ENCODE assay signal across 9 cellular contexts in the genomic region with DNA sequence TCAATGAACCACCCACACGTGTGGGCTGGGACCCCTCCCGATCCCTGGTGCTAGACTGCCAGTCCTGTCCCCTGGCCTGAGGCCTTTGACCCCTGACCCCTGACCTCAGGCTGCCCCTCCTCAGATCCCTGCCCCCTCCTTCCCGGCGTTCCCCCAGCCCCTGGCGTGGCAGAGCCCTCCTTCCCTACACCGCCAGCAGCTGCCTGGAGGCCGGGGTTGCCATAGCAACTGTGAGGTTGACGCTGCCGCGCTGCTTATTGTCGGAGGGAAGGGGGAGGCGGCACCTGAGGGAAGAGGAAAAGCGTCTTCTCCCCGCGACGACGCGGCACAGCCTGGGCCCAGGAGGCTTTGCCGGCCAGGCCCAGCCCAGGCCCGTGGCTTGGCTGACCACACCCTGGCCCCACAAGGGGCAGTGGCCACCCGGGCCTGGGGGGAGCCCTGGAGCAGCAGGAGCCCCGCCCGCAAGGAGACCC. TPM values are rescaled to one million over a fixed set of nuclear protein-coding genes. Genes with fewer than 3 reads are reported as not detected.
DNase-seq lines count a peak whose midpoint lies in the region; ATAC-seq and TF ChIP-seq lines count a peak whose summit lies in the region.
"Had no signal": no experiment of that assay in that cellular context is flagged by ENCODE, and none has a peak within 500 bp of the region (broad histone marks: within the 10 kb centered on the region; RNA-seq: fewer than 3 reads in every experiment).

No MANE protein-coding gene starts in this region.

- H3K27me3 ChIP-seq in adrenal gland (no peaks in the 10 kb centered on the region), iPS DF 6.9 (ENCODE audit: control insufficient read depth, insufficient read depth, low read length) (no peaks in the 10 kb centered on the region), stomach (peaks cover 0 to 10% (median 0%) of the 10 kb centered on the region in 3 donors), esophagus squamous epithelium (no peaks in the 10 kb centered on the region)
- H3K27me3 ChIP-seq: tibial nerve had no signal

- no peaks in the 10 kb centered on the region for H3K36me3 Mint-ChIP-seq in activated CD8-positive, alpha-beta T cell treated with anti-CD3 and anti-CD28 coated beads, Interleukin-2, amount 10 ng/mL, durations not matched to agents 7 days and 5 days (ENCODE audit: low read depth)

- peaks cover 13% of the 10 kb centered on the region for H3K4me1 Mint-ChIP-seq in activated CD8-positive, alpha-beta T cell treated with anti-CD3 and anti-CD28 coated beads, Interleukin-2, amount 10 ng/mL, durations not matched to agents 7 days and 5 days (ENCODE audit: low read depth)

- H3K9me3 ChIP-seq in adrenal gland (replicated peaks in 1 of 3), result no peaks in the 10 kb centered on the region
- no peaks in the 10 kb centered on the region for H3K9me3 ChIP-seq in iPS DF 6.9 (ENCODE audit: control insufficient read depth, insufficient read depth, low read length)
- no peaks in the 10 kb centered on the region for H3K9me3 ChIP-seq in stomach
- no peaks in the 10 kb centered on the region for H3K9me3 ChIP-seq in esophagus squamous epithelium
- H3K9me3 ChIP-seq: tibial nerve had no signal

- POLR2A ChIA-PET in activated CD8-positive, alpha-beta T cell treated with anti-CD3 and anti-CD28 coated beads, Interleukin-2, amount 10 ng/mL, durations not matched to agents 7 days and 5 days (lab: Charles Lee), result no interaction called here

- H3K4me3 ChIP-seq in adrenal gland, result no peak overlapping the region
- H3K4me3 ChIP-seq in iPS DF 6.9 (ENCODE audit: low read length), result peak overlapping the region; percentile 9; the same call in 1 of the 2 replicates
- no peak overlapping the region for H3K4me3 ChIP-seq in stomach
- H3K4me3 ChIP-seq in esophagus squamous epithelium, result no peak overlapping the region
- H3K4me3 ChIP-seq: tibial nerve had no signal

- no peak overlapping the region for H3K4me3 Mint-ChIP-seq in activated CD8-positive, alpha-beta T cell treated with anti-CD3 and anti-CD28 coated beads, Interleukin-2, amount 10 ng/mL, durations not matched to agents 7 days and 5 days

- no peak for ATAC-seq in activated CD8-positive, alpha-beta T cell treated with anti-CD3 and anti-CD28 coated beads, Interleukin-2, amount 10 ng/mL, durations not matched to agents 7 days and 5 days
- ATAC-seq in GM19455 (IDR thresholded peaks at IDR 0.05; ENCODE audit: unreplicated experiment), result no peak

- no peak overlapping the region for H3K27ac Mint-ChIP-seq in activated CD8-positive, alpha-beta T cell treated with anti-CD3 and anti-CD28 coated beads, Interleukin-2, amount 10 ng/mL, durations not matched to agents 7 days and 5 days

- H3K27ac ChIP-seq in adrenal gland (no peak overlapping the region), iPS DF 6.9 (ENCODE audit: low read length) (no peak overlapping the region), stomach (no peak overlapping the region), esophagus squamous epithelium (no peak overlapping the region)
- H3K27ac ChIP-seq: tibial nerve had no signal

- CTCF ChIA-PET in activated CD8-positive, alpha-beta T cell treated with anti-CD3 and anti-CD28 coated beads, Interleukin-2, amount 10 ng/mL, durations not matched to agents 7 days and 5 days (lab: Charles Lee), result no interaction called here

- intact Hi-C loops in adrenal gland (cut with DNase I), result no loop called here
- intact Hi-C loops in stomach (cut with DNase I; ENCODE audit: low total_unique reads), result no loop called here
- intact Hi-C loops in esophagus squamous epithelium (cut with DNase I), result no loop called here

- no peak for TF ChIP-seq CTCF in adrenal gland (IDR thresholded peaks at IDR 0.05)
- no peak for TF ChIP-seq CTCF in stomach (IDR thresholded peaks at IDR 0.05)
- no peak for TF ChIP-seq CTCF in esophagus squamous epithelium (IDR thresholded peaks at IDR 0.05)

- peak; percentile 91 for DNase-seq in NCI-H146 (lab: John Stamatoyannopoulos, UW)
- DNase-seq in adrenal gland, result peak; percentile 42 to 90 (median 62)
- DNase-seq in iPS DF 6.9 (ENCODE audit: low read depth, low spot score), result peak; percentile 54
- peak; percentile 33 for DNase-seq in stomach
- DNase-seq in activated CD8-positive, alpha-beta T cell treated with anti-CD3 and anti-CD28 coated beads, Interleukin-2, amount 10 ng/mL, durations not matched to agents 7 days and 5 days, result no peak
- DNase-seq in esophagus squamous epithelium (lab: John Stamatoyannopoulos, UW), result no peak
- DNase-seq in foreskin melanocyte, result no peak

- no peaks in the 10 kb centered on the region for H3K9me3 Mint-ChIP-seq in activated CD8-positive, alpha-beta T cell treated with anti-CD3 and anti-CD28 coated beads, Interleukin-2, amount 10 ng/mL, durations not matched to agents 7 days and 5 days (ENCODE audit: insufficient read depth)

- TF ChIP-seq EP300 in stomach (IDR thresholded peaks at IDR 0.05), result no peak

- H3K27me3 Mint-ChIP-seq in activated CD8-positive, alpha-beta T cell treated with anti-CD3 and anti-CD28 coated beads, Interleukin-2, amount 10 ng/mL, durations not matched to agents 7 days and 5 days (ENCODE audit: low read depth), result no peaks in the 10 kb centered on the region

- WGBS in adrenal gland, 4 donors, result 20 to 47% (median 30%) methylated on average over 3 to 23 of the region's 23 CpGs
- WGBS in iPS DF 6.9 (ENCODE audit: insufficient coverage, insufficient read length), result no CpG with 5 or more reads among the region's 23 CpGs
- 17 to 28% (median 20%) methylated on average over 11 to 23 of the region's 23 CpGs for WGBS in stomach, 5 donors
- WGBS in esophagus squamous epithelium, 2 donors, result 63 to 65% methylated on average over 2 of the region's 23 CpGs

- H3K4me1 ChIP-seq in adrenal gland (replicated peaks in 1 of 2), result no peaks in the 10 kb centered on the region
- 0 out of 2 replicates have a peak, but pooled peaks cover 1% of the 10 kb centered on the region for H3K4me1 ChIP-seq in iPS DF 6.9 (ENCODE audit: control insufficient read depth, insufficient read depth, low read length)
- H3K4me1 ChIP-seq in stomach, result peaks cover 0 to 12% (median 6%) of the 10 kb centered on the region in 4 donors
- H3K4me1 ChIP-seq in esophagus squamous epithelium, result peaks cover 0 to under 1% (median 0%) of the 10 kb centered on the region in 3 donors

- TF ChIP-seq POLR2A in adrenal gland (IDR thresholded peaks at IDR 0.05) (no peak), stomach (IDR thresholded peaks at IDR 0.05) (no peak), esophagus squamous epithelium (IDR thresholded peaks at IDR 0.05) (no peak)

- no peaks in the 10 kb centered on the region for H3K36me3 ChIP-seq in adrenal gland (replicated peaks in 1 of 2)
- H3K36me3 ChIP-seq in iPS DF 6.9 (ENCODE audit: control insufficient read depth, insufficient read depth, low read length), result no peaks in the 10 kb centered on the region
- peaks cover 0 to 12% (median 5%) of the 10 kb centered on the region in 4 donors for H3K36me3 ChIP-seq in stomach
- H3K36me3 ChIP-seq in esophagus squamous epithelium, result peaks cover 0 to 68% (median 0%) of the 10 kb centered on the region in 3 donors

RNA-seq across cellular contexts. Expression of gene SHANK3, which starts 32.6 kb away (rescaled TPM):
- total RNA-seq in adrenal gland (10 to 100 TPM in 3 of 8 donors, 1 to 10 TPM in 5; 5.4 to 26.1 (median 9.8) TPM), stomach (10 to 100 TPM in 2 of 5 donors, 1 to 10 TPM in 3; 2.5 to 31.2 (median 7.6) TPM), esophagus squamous epithelium (1 to 10 TPM; 3.7 to 5.9 (median 4.5) TPM)
- polyA plus RNA-seq in adrenal gland (10 to 100 TPM in 2 of 3 donors, under 1 TPM in 1; 0.88 to 44.0 (median 21.3) TPM), stomach (1 to 10 TPM; 3.2 to 5.4 (median 3.4) TPM)
- total RNA-seq in activated CD8-positive, alpha-beta T cell treated with anti-CD3 and anti-CD28 coated beads, Interleukin-2, amount 10 ng/mL, durations not matched to agents 7 days and 5 days, result under 1 TPM in 1 of 2 experiments, not detected in 1; 0.05 TPM

RNA-seq across cellular contexts. Expression of gene ACR, which starts 32.7 kb away (rescaled TPM):
- 1 to 10 TPM in 1 of 8 donors, under 1 TPM in 4, not detected in 3; 0.28 to 1.3 (median 0.46) TPM for total RNA-seq in adrenal gland
- polyA plus RNA-seq in adrenal gland, result 1 to 10 TPM in 1 of 3 donors, under 1 TPM in 2; 0.13 to 1.5 (median 0.61) TPM
- total RNA-seq in stomach, result under 1 TPM in 1 of 5 donors, not detected in 4; 0.37 TPM
- under 1 TPM in 2 of 3 donors, not detected in 1; 0.19 to 0.23 TPM for polyA plus RNA-seq in stomach
- not detected for total RNA-seq in activated CD8-positive, alpha-beta T cell treated with anti-CD3 and anti-CD28 coated beads, Interleukin-2, amount 10 ng/mL, durations not matched to agents 7 days and 5 days
- not detected for total RNA-seq in esophagus squamous epithelium

Comparison
In these comparisons a context has a peak if more than half of its experiments do, and no peak if none do; other contexts are left out.
1. DNase-seq: peak in NCI-H146 (single experiment), adrenal gland (7 of 7), iPS DF 6.9 (single experiment) and stomach (single experiment); none in activated CD8-positive, alpha-beta T cell treated with anti-CD3 and anti-CD28 coated beads, Interleukin-2, amount 10 ng/mL, durations not matched to agents 7 days and 5 days (single experiment), esophagus squamous epithelium (single experiment) and foreskin melanocyte (single experiment).